30 cellular contexts compared by ENCODE assay signal in the genomic region with DNA sequence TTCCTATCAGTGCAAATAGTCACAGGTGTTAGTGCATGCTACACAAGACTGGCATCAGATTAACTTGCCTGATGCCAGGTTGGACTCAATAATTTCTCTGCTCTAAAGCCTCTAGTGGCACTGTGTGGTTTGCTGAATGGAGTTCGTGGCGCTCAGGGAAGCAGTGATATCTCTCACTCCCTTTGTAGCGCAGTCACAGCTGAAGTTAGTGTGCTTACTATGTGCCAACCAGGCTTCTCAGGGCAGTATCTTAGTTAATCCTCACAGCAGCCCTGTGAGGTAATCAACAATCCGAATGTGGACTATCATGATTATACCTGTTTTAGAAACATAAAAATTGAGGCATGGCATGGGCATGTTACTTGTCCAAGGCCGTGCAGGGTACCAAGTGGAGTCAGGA.
"Had no signal": no experiment of that assay in that cellular context is flagged by ENCODE, and none has a peak within 500 bp of the region (broad histone marks: within the 10 kb centered on the region; RNA-seq: fewer than 3 reads in every experiment).

No MANE protein-coding gene starts in this region.

- H3K36me3 ChIP-seq: ovary had no signal

- H3K27ac ChIP-seq: coronary artery, esophagus squamous epithelium, ovary, right lobe of liver, suprapubic skin, transverse colon had no signal

- H3K9me3 ChIP-seq: esophagus squamous epithelium, ovary, right lobe of liver, suprapubic skin, transverse colon had no signal

- ATAC-seq: naive thymus-derived CD8-positive, alpha-beta T cell; right lobe of liver; stimulated activated naive CD8-positive, alpha-beta T cell treated with anti-CD3 and anti-CD28 coated beads, Interleukin-15, amount 100 ng/mL, for 72 hours had no signal

- H3K4me1 ChIP-seq: right lobe of liver, transverse colon had no signal

- H3K27me3 ChIP-seq: esophagus squamous epithelium, ovary, right lobe of liver, suprapubic skin, transverse colon had no signal

- DNase-seq: dermis blood vessel endothelial cell; effector memory CD4-positive, alpha-beta T cell; esophagus squamous epithelium; foreskin melanocyte; glutamatergic neuron; hypothalamus; immature natural killer cell; islet precursor cell; kidney glomerular epithelial cell; mammary epithelial cell; mesendoderm; midbrain; naive thymus-derived CD8-positive, alpha-beta T cell; nephron progenitor cell; nucleus accumbens; ovary; posterior cingulate gyrus; retina; right lobe of liver; small intestine; stimulated activated CD4-positive, alpha-beta T cell treated with anti-CD3 and anti-CD28 coated beads, Interleukin-1b, Interleukin-23, amount 100 ng/mL, for 48 hours; stimulated activated CD4-positive, alpha-beta T cell treated with anti-CD3 and anti-CD28 coated beads, Interleukin-4, amount 100 ng/mL, for 1 hour; stimulated activated CD8-positive, alpha-beta memory T cell treated with anti-CD3 and anti-CD28 coated beads, Interleukin-4, amount 100 ng/mL, for 48 hours; stimulated activated naive CD4-positive, alpha-beta T cell; stimulated activated naive CD8-positive, alpha-beta T cell treated with anti-CD3 and anti-CD28 coated beads, Interleukin-15, amount 100 ng/mL, for 72 hours; transverse colon had no signal

- FAIRE-seq: endothelial cell of umbilical vein, small intestine, urothelium cell line had no signal

- H3K4me3 ChIP-seq: coronary artery, esophagus squamous epithelium, ovary, right lobe of liver, suprapubic skin, transverse colon had no signal
